1 cellular context compared by ENCODE assay signal in the genomic region with DNA sequence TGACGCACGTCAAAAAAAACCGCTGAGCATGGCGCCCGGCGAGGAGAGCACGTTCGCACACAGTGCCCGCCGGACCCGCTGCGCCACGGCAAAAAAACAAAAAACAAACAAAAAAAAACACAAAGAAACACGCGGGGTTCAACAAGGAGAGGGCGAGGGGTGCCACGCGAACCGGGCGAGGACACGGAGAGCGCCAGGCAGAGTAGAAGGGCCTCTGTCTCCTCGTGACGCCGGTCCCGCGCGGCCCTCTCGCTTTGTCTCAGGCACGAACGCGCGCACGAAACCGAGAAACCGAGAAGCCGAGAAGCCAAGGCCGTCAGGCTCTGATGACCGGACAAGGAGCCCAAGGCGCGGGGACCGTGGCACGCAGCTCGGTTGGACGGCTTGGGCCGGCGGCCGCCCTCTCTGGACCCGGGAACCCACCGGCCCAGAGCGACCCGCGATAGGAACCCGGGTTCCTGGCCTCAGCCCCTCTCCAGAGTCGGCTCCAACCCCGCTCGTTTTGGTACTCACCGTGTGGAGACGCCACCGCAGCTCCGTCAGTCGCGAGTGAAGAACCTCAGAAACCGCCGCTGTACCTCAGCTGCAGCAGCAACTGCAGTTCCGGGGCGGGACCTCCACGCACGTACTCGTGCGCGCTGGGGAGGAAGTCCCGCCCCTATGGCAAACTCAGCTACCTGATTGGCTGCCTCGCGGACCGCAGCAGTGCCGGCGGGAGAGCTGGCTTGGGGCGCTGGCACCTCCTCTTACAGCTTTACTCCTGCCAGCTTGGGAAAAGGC.
TF ChIP-seq lines count a peak whose summit lies in the region.

A gene with protein sequence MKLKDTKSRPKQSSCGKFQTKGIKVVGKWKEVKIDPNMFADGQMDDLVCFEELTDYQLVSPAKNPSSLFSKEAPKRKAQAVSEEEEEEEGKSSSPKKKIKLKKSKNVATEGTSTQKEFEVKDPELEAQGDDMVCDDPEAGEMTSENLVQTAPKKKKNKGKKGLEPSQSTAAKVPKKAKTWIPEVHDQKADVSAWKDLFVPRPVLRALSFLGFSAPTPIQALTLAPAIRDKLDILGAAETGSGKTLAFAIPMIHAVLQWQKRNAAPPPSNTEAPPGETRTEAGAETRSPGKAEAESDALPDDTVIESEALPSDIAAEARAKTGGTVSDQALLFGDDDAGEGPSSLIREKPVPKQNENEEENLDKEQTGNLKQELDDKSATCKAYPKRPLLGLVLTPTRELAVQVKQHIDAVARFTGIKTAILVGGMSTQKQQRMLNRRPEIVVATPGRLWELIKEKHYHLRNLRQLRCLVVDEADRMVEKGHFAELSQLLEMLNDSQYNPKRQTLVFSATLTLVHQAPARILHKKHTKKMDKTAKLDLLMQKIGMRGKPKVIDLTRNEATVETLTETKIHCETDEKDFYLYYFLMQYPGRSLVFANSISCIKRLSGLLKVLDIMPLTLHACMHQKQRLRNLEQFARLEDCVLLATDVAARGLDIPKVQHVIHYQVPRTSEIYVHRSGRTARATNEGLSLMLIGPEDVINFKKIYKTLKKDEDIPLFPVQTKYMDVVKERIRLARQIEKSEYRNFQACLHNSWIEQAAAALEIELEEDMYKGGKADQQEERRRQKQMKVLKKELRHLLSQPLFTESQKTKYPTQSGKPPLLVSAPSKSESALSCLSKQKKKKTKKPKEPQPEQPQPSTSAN (minus strand): TSS at position 597 of the 780 bp plus-strand sequence. CDS start 1,460 bp downstream, outside the sequence.
A gene with protein sequence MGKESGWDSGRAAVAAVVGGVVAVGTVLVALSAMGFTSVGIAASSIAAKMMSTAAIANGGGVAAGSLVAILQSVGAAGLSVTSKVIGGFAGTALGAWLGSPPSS (plus strand): TSS at position 705 of the 780 bp plus-strand sequence. CDS start 15,628 bp downstream, outside the sequence.

TF ChIP-seq in HepG2, 621 proteins besides CTCF, POLR2A, EP300 and RAD21 (continued from another document and continues in another):
- TF ChIP-seq, protein P1, sequence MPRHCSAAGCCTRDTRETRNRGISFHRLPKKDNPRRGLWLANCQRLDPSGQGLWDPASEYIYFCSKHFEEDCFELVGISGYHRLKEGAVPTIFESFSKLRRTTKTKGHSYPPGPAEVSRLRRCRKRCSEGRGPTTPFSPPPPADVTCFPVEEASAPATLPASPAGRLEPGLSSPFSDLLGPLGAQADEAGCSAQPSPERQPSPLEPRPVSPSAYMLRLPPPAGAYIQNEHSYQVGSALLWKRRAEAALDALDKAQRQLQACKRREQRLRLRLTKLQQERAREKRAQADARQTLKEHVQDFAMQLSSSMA (CRISPR knock-in tag; IDR thresholded peaks at IDR 0.05), result 0 out of 2 replicates have a peak, but pooled peaks have one; percentile 81
- TF ChIP-seq NFKBIZ (CRISPR knock-in tag; IDR thresholded peaks at IDR 0.05) (no peak), REL (CRISPR knock-in tag; conservative IDR thresholded peaks at IDR 0.05) (peak; percentile 67; the same call in 1 of the 2 replicates), ZBTB1 (CRISPR knock-in tag; IDR thresholded peaks at IDR 0.05; ENCODE audit: borderline replicate concordance) (no peak), FOXP1 (IDR thresholded peaks at IDR 0.05) (no peak), FOXP1 (CRISPR knock-in tag; IDR thresholded peaks at IDR 0.05) (no peak), ZNF563 (CRISPR knock-in tag; IDR thresholded peaks at IDR 0.05) (peak; percentile 88), FOXA3 (CRISPR knock-in tag; IDR thresholded peaks at IDR 0.05) (no peak), ZNF17 (CRISPR knock-in tag; IDR thresholded peaks at IDR 0.05) (0 out of 2 replicates have a peak, but pooled peaks have one; percentile 60), GATAD2A (CRISPR knock-in tag; IDR thresholded peaks at IDR 0.05) (no peak), NPAS2 (CRISPR knock-in tag; IDR thresholded peaks at IDR 0.05; ENCODE audit: borderline replicate concordance) (no peak), HOXA3 (CRISPR knock-in tag; IDR thresholded peaks at IDR 0.05) (peak; percentile 67), CCDC6 (CRISPR knock-in tag; IDR thresholded peaks at IDR 0.05) (peak; percentile 73; the same call in 1 of the 2 replicates), ZSCAN30 (CRISPR knock-in tag; IDR thresholded peaks at IDR 0.05) (peak; percentile 83; the same call in 1 of the 2 replicates), ETV5 (CRISPR knock-in tag; IDR thresholded peaks at IDR 0.05; ENCODE audit: borderline replicate concordance) (peak; percentile 66; the same call in 1 of the 2 replicates), ZNF431 (CRISPR knock-in tag; IDR thresholded peaks at IDR 0.05; ENCODE audit: borderline replicate concordance, low read depth) (0 out of 2 replicates have a peak, but pooled peaks have one; percentile 27), ARNTL (CRISPR knock-in tag; IDR thresholded peaks at IDR 0.05) (no peak), PHF21A (CRISPR knock-in tag; IDR thresholded peaks at IDR 0.05) (0 out of 2 replicates have a peak, but pooled peaks have one; percentile 58), NR2C2 (CRISPR knock-in tag; IDR thresholded peaks at IDR 0.05; ENCODE audit: borderline replicate concordance) (peak; percentile 26; the same call in 1 of the 2 replicates), SNAI1 (CRISPR knock-in tag; IDR thresholded peaks at IDR 0.05; ENCODE audit: borderline replicate concordance) (no peak), TCF7L2 (IDR thresholded peaks at IDR 0.05; ENCODE audit: low read depth, low read length) (no peak), NAIF1 (CRISPR knock-in tag; IDR thresholded peaks at IDR 0.05; ENCODE audit: borderline replicate concordance) (no peak), ZNF430 (CRISPR knock-in tag; IDR thresholded peaks at IDR 0.05) (no peak), MEIS1 (CRISPR knock-in tag; IDR thresholded peaks at IDR 0.05; ENCODE audit: borderline replicate concordance) (peak; percentile 71; the same call in 1 of the 2 replicates), MTA1 (CRISPR knock-in tag; IDR thresholded peaks at IDR 0.05; ENCODE audit: borderline replicate concordance) (no peak), ZNF558 (CRISPR knock-in tag; IDR thresholded peaks at IDR 0.05; ENCODE audit: borderline replicate concordance) (0 out of 2 replicates have a peak, but pooled peaks have one; percentile 74), ZBTB20 (CRISPR knock-in tag; IDR thresholded peaks at IDR 0.05; ENCODE audit: borderline replicate concordance, low read depth) (no peak), ZNF674 (CRISPR knock-in tag; IDR thresholded peaks at IDR 0.05; ENCODE audit: low read depth) (0 out of 2 replicates have a peak, but pooled peaks have one; percentile 19), ZNF781 (CRISPR knock-in tag; IDR thresholded peaks at IDR 0.05; ENCODE audit: borderline replicate concordance, not compliant biosample characterization) (peak; percentile 86), TOE1 (CRISPR knock-in tag; IDR thresholded peaks at IDR 0.05) (no peak), ZNF850 (CRISPR knock-in tag; conservative IDR thresholded peaks at IDR 0.05) (0 out of 2 replicates have a peak, but pooled peaks have one; percentile 33), ZFP36 (IDR thresholded peaks at IDR 0.05; ENCODE audit: borderline replicate concordance, low read depth, low read length, partially characterized antibody) (no peak), JDP2 (CRISPR knock-in tag; IDR thresholded peaks at IDR 0.05; ENCODE audit: borderline replicate concordance) (no peak), KDM1A (CRISPR knock-in tag; IDR thresholded peaks at IDR 0.05) (no peak), MEIS2 (CRISPR knock-in tag; IDR thresholded peaks at IDR 0.05) (peak; percentile 29; the same call in 1 of the 2 replicates), NCOA2 (CRISPR knock-in tag; IDR thresholded peaks at IDR 0.05) (no peak), IRX3 (CRISPR knock-in tag; IDR thresholded peaks at IDR 0.05; ENCODE audit: borderline replicate concordance, low read depth) (no peak)
- TF ChIP-seq, protein P2, sequence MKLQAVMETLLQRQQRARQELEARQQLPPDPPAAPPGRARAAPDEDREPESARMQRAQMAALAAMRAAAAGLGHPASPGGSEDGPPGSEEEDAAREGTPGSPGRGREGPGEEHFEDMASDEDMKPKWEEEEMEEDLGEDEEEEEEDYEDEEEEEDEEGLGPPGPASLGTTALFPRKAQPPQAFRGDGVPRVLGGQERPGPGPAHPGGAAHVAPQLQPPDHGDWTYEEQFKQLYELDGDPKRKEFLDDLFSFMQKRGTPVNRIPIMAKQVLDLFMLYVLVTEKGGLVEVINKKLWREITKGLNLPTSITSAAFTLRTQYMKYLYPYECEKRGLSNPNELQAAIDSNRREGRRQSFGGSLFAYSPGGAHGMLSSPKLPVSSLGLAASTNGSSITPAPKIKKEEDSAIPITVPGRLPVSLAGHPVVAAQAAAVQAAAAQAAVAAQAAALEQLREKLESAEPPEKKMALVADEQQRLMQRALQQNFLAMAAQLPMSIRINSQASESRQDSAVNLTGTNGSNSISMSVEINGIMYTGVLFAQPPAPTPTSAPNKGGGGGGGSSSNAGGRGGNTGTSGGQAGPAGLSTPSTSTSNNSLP (IDR thresholded peaks at IDR 0.05; ENCODE audit: low read depth, low read length), result no peak
- TF ChIP-seq, protein P3, sequence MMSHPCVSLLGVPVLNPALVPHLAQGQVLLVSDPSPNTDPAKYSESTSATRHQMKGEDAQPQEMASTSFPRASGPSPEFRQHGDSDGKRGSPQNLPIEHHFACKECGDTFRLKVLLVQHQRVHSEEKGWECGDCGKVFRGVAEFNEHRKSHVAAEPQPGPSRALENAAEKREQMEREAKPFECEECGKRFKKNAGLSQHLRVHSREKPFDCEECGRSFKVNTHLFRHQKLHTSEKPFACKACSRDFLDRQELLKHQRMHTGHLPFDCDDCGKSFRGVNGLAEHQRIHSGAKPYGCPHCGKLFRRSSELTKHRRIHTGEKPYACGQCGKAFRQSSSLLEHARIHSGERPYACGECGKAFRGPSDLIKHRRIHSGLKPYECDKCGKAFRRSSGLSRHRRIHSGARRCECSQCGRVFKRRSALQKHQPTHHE (CRISPR knock-in tag; IDR thresholded peaks at IDR 0.05; ENCODE audit: borderline replicate concordance), result no peak
- TF ChIP-seq, protein P4, sequence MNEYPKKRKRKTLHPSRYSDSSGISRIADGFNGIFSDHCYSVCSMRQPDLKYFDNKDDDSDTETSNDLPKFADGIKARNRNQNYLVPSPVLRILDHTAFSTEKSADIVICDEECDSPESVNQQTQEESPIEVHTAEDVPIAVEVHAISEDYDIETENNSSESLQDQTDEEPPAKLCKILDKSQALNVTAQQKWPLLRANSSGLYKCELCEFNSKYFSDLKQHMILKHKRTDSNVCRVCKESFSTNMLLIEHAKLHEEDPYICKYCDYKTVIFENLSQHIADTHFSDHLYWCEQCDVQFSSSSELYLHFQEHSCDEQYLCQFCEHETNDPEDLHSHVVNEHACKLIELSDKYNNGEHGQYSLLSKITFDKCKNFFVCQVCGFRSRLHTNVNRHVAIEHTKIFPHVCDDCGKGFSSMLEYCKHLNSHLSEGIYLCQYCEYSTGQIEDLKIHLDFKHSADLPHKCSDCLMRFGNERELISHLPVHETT (CRISPR knock-in tag; conservative IDR thresholded peaks at IDR 0.05), result no peak
- TF ChIP-seq, protein P5, sequence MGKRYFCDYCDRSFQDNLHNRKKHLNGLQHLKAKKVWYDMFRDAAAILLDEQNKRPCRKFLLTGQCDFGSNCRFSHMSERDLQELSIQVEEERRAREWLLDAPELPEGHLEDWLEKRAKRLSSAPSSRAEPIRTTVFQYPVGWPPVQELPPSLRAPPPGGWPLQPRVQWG (CRISPR knock-in tag; IDR thresholded peaks at IDR 0.05; ENCODE audit: borderline replicate concordance, low read depth), result 0 out of 2 replicates have a peak, but pooled peaks have one; percentile 79
- TF ChIP-seq, protein P6, sequence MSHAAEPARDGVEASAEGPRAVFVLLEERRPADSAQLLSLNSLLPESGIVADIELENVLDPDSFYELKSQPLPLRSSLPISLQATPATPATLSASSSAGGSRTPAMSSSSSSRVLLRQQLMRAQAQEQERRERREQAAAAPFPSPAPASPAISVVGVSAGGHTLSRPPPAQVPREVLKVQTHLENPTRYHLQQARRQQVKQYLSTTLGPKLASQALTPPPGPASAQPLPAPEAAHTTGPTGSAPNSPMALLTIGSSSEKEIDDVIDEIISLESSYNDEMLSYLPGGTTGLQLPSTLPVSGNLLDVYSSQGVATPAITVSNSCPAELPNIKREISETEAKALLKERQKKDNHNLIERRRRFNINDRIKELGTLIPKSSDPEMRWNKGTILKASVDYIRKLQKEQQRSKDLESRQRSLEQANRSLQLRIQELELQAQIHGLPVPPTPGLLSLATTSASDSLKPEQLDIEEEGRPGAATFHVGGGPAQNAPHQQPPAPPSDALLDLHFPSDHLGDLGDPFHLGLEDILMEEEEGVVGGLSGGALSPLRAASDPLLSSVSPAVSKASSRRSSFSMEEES (CRISPR knock-in tag; IDR thresholded peaks at IDR 0.05), result no peak
- TF ChIP-seq, protein P7, sequence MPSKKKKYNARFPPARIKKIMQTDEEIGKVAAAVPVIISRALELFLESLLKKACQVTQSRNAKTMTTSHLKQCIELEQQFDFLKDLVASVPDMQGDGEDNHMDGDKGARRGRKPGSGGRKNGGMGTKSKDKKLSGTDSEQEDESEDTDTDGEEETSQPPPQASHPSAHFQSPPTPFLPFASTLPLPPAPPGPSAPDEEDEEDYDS (CRISPR knock-in tag; IDR thresholded peaks at IDR 0.05), result peak; percentile 95
- TF ChIP-seq, protein P8, sequence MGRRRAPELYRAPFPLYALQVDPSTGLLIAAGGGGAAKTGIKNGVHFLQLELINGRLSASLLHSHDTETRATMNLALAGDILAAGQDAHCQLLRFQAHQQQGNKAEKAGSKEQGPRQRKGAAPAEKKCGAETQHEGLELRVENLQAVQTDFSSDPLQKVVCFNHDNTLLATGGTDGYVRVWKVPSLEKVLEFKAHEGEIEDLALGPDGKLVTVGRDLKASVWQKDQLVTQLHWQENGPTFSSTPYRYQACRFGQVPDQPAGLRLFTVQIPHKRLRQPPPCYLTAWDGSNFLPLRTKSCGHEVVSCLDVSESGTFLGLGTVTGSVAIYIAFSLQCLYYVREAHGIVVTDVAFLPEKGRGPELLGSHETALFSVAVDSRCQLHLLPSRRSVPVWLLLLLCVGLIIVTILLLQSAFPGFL (CRISPR knock-in tag; IDR thresholded peaks at IDR 0.05), result no peak
- TF ChIP-seq, protein P9, sequence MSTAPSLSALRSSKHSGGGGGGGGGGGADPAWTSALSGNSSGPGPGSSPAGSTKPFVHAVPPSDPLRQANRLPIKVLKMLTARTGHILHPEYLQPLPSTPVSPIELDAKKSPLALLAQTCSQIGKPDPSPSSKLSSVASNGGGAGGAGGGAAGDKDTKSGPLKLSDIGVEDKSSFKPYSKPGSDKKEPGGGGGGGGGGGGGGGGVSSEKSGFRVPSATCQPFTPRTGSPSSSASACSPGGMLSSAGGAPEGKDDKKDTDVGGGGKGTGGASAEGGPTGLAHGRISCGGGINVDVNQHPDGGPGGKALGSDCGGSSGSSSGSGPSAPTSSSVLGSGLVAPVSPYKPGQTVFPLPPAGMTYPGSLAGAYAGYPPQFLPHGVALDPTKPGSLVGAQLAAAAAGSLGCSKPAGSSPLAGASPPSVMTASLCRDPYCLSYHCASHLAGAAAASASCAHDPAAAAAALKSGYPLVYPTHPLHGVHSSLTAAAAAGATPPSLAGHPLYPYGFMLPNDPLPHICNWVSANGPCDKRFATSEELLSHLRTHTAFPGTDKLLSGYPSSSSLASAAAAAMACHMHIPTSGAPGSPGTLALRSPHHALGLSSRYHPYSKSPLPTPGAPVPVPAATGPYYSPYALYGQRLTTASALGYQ (CRISPR knock-in tag; IDR thresholded peaks at IDR 0.05), result no peak; the same call in 1 of the 2 replicates
- TF ChIP-seq, protein P10, sequence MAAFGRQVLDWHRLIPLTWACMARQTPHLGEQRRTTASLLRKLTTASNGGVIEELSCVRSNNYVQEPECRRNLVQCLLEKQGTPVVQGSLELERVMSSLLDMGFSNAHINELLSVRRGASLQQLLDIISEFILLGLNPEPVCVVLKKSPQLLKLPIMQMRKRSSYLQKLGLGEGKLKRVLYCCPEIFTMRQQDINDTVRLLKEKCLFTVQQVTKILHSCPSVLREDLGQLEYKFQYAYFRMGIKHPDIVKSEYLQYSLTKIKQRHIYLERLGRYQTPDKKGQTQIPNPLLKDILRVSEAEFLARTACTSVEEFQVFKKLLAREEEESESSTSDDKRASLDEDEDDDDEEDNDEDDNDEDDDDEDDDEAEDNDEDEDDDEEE (CRISPR knock-in tag; IDR thresholded peaks at IDR 0.05), result 0 out of 2 replicates have a peak, but pooled peaks have one; percentile 64
